Comparison of ENCODE assay signal across 8 cellular contexts in the genomic region with DNA sequence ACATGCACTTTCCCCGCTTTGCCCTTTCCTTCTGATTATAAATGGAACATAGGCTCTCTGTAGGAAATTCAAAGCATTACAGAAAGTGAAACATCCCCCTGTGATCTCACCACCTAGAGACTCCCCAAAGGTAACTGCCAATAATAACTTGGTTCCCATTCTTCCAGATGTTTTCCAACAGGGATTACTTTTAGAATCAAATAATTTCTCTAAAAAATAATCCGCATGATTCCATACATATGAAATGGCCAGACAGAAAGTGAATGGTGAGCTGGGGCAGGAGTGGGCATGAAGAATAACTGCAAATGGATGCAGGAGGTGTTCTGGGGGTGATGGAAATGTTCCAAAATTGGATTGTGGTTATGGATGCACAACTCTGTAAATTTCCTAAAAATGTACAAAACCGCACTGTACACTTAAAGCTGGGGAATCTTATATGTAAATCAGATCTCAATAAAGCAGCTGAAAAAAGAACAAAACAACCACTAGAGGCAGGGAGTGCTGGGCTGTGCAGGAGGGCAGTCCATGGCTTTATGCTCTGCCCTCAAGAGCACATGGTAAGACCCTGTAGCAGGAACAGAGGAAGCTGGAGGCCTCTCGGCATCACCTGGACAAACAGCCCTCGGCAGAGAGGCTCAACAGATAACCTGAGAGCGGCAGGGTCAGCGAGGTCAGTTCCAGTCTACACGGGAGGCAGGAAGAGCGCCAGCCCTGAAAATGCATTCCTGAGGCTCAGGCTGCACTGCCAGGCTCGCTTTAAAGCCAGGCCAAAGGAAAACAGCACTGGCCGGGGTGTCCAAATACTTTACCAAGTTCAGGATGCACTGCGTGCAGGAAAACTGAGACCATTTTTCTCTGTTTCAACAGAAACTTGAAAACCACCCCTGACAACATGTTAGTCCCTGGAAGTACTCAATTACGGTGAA. TPM values are rescaled to one million over a fixed set of nuclear protein-coding genes. Genes with fewer than 3 reads are reported as not detected.
DNase-seq lines count a peak whose midpoint lies in the region; ATAC-seq and TF ChIP-seq lines count a peak whose summit lies in the region.

No MANE protein-coding gene starts in this region.

- H3K4me3 ChIP-seq in suprapubic skin, result no peak overlapping the region

- H3K4me1 ChIP-seq in suprapubic skin, result peaks cover 87% of the 10 kb centered on the region

- H3K27ac ChIP-seq in suprapubic skin, result peak overlapping the region; percentile 34

- H3K4me1 Mint-ChIP-seq in activated T-helper 2 cell treated with anti-CD3 and anti-CD28 coated beads, Interferon-gamma antibody, Interleukin-2, Interleukin-4, amounts not matched to agents 10 μg/mL and 5 μg/mL and 100 μg/mL, durations not matched to agents 14 hours and 24 hours and 36 hours (ENCODE audit: low read depth), result peaks cover 58% of the 10 kb centered on the region

- no peak for TF ChIP-seq EP300 in suprapubic skin (IDR thresholded peaks at IDR 0.05)

- H3K36me3 ChIP-seq in suprapubic skin, result no peaks in the 10 kb centered on the region

- intact Hi-C loops in Right ventricle myocardium inferior (cut with DNase I), result no loop called here
- intact Hi-C loops in cardiac septum (cut with DNase I), result no loop called here
- intact Hi-C loops in activated T-helper 2 cell treated with anti-CD3 and anti-CD28 coated beads, Interferon-gamma antibody, Interleukin-2, Interleukin-4, amounts not matched to agents 10 μg/mL and 5 μg/mL and 100 μg/mL, durations not matched to agents 14 hours and 24 hours and 36 hours (cut with micrococcal nuclease), result loop anchor here (5.0 kb wide), 1 partner anchor 42 kb away; a partner anchor contains a TSS

- DNase-seq in Right ventricle myocardium inferior (ENCODE audit: missing footprints), result no peak
- no peak for DNase-seq in cardiac septum (ENCODE audit: low spot score)
- DNase-seq in activated T-helper 2 cell treated with anti-CD3 and anti-CD28 coated beads, Interferon-gamma antibody, Interleukin-2, Interleukin-4, amounts not matched to agents 10 μg/mL and 5 μg/mL and 100 μg/mL, durations not matched to agents 14 hours and 24 hours and 36 hours (ENCODE audit: low spot score), result no peak
- peak; percentile 58 for DNase-seq in iPS-NIHi11 (ENCODE audit: low spot score)
- no peak for DNase-seq in suprapubic skin (ENCODE audit: low spot score in 2 of 2)
- DNase-seq in cortex of kidney (lab: John Stamatoyannopoulos, UW), result no peak
- no peak for DNase-seq in DMS79 (lab: John Stamatoyannopoulos, UW)

- ATAC-seq in Right ventricle myocardium inferior, result peak; percentile 10
- ATAC-seq in GM19397 (IDR thresholded peaks at IDR 0.05; ENCODE audit: unreplicated experiment), result no peak

- TF ChIP-seq CTCF in suprapubic skin (IDR thresholded peaks at IDR 0.05), result no peak

- H3K27me3 ChIP-seq in suprapubic skin, result no peaks in the 10 kb centered on the region

- peaks cover 32% of the 10 kb centered on the region for H3K36me3 Mint-ChIP-seq in activated T-helper 2 cell treated with anti-CD3 and anti-CD28 coated beads, Interferon-gamma antibody, Interleukin-2, Interleukin-4, amounts not matched to agents 10 μg/mL and 5 μg/mL and 100 μg/mL, durations not matched to agents 14 hours and 24 hours and 36 hours (ENCODE audit: low read depth)

- no peaks in the 10 kb centered on the region for H3K27me3 Mint-ChIP-seq in activated T-helper 2 cell treated with anti-CD3 and anti-CD28 coated beads, Interferon-gamma antibody, Interleukin-2, Interleukin-4, amounts not matched to agents 10 μg/mL and 5 μg/mL and 100 μg/mL, durations not matched to agents 14 hours and 24 hours and 36 hours (ENCODE audit: low read depth)

- H3K9me3 ChIP-seq in suprapubic skin, result no peaks in the 10 kb centered on the region

- no peak overlapping the region for H3K4me3 Mint-ChIP-seq in activated T-helper 2 cell treated with anti-CD3 and anti-CD28 coated beads, Interferon-gamma antibody, Interleukin-2, Interleukin-4, amounts not matched to agents 10 μg/mL and 5 μg/mL and 100 μg/mL, durations not matched to agents 14 hours and 24 hours and 36 hours (ENCODE audit: low read depth)

- H3K27ac Mint-ChIP-seq in activated T-helper 2 cell treated with anti-CD3 and anti-CD28 coated beads, Interferon-gamma antibody, Interleukin-2, Interleukin-4, amounts not matched to agents 10 μg/mL and 5 μg/mL and 100 μg/mL, durations not matched to agents 14 hours and 24 hours and 36 hours, result peak overlapping the region; percentile 80

- 35% methylated on average over 13 of the region's 13 CpGs for WGBS in suprapubic skin

- no peak for TF ChIP-seq POLR2A in suprapubic skin (IDR thresholded peaks at IDR 0.05)

- H3K9me3 Mint-ChIP-seq in activated T-helper 2 cell treated with anti-CD3 and anti-CD28 coated beads, Interferon-gamma antibody, Interleukin-2, Interleukin-4, amounts not matched to agents 10 μg/mL and 5 μg/mL and 100 μg/mL, durations not matched to agents 14 hours and 24 hours and 36 hours, result no peaks in the 10 kb centered on the region

RNA-seq across cellular contexts. Expression of a gene that starts 39.7 kb away (rescaled TPM):
- total RNA-seq in Right ventricle myocardium inferior (267 TPM), cardiac septum (213 TPM), suprapubic skin (100 to 1,000 TPM; 101 to 130 (median 126) TPM)
- 329 and 336 TPM in 2 replicates for total RNA-seq in activated T-helper 2 cell treated with anti-CD3 and anti-CD28 coated beads, Interferon-gamma antibody, Interleukin-2, Interleukin-4, amounts not matched to agents 10 μg/mL and 5 μg/mL and 100 μg/mL, durations not matched to agents 14 hours and 24 hours and 36 hours
